Comparison of ENCODE assay signal across 12 cellular contexts in genomic region chr3:174330303-174330702, GRCh38.
DNase-seq lines count a peak whose midpoint lies in the region; ATAC-seq and TF ChIP-seq lines count a peak whose summit lies in the region.
"Had no signal": no experiment of that assay in that cellular context is flagged by ENCODE, and none has a peak within 500 bp of the region (broad histone marks: within the 10 kb centered on the region; RNA-seq: fewer than 3 reads in every experiment).

No MANE protein-coding gene starts in this region.

- H3K9me3 ChIP-seq in upper lobe of right lung, result no peaks in the 10 kb centered on the region
- H3K9me3 ChIP-seq: ovary had no signal

- ATAC-seq in upper lobe of right lung (peak; percentile 25), HG03045 (IDR thresholded peaks at IDR 0.05; ENCODE audit: unreplicated experiment) (no peak), HG02852 (IDR thresholded peaks at IDR 0.05; ENCODE audit: unreplicated experiment) (no peak)
- ATAC-seq: activated CD4-positive, CD25-positive, alpha-beta regulatory T cell treated with anti-CD3 and anti-CD28 coated beads, Interleukin-2, amount 50 U/mL, for 24 hours had no signal

- H3K27me3 ChIP-seq in upper lobe of right lung, result no peaks in the 10 kb centered on the region
- H3K27me3 ChIP-seq: ovary had no signal

- no peak overlapping the region for H3K4me3 ChIP-seq in upper lobe of right lung
- H3K4me3 ChIP-seq: lung, ovary had no signal

- peaks cover 3% of the 10 kb centered on the region for H3K4me1 ChIP-seq in upper lobe of right lung

- H3K27ac ChIP-seq in RWPE1, result no peak overlapping the region
- H3K27ac ChIP-seq in upper lobe of right lung, result no peak overlapping the region
- H3K27ac ChIP-seq: ovary had no signal

- TF ChIP-seq CTCF in RWPE1 (conservative IDR thresholded peaks at IDR 0.05; ENCODE audit: low read depth) (no peak), upper lobe of right lung (IDR thresholded peaks at IDR 0.05) (no peak)

- intact Hi-C loops in upper lobe of right lung (cut with DNase I), result no loop called here

- DNase-seq in DMS53 (lab: John Stamatoyannopoulos, UW) (peak; percentile 1), DMS53 treated with DMSO at 0.1 percent for 48 hours (lab: John Stamatoyannopoulos, UW; ENCODE audit: unreplicated experiment) (no peak), RWPE1 (ENCODE audit: low spot score) (peak; percentile 5), fibroblast of peridontal ligament (ENCODE audit: extremely low read depth) (peak; percentile 90), upper lobe of right lung (no peak), NCI-H1694 (lab: John Stamatoyannopoulos, UW) (no peak)
- DNase-seq: ovary; stimulated activated CD4-positive, alpha-beta T cell treated with anti-CD3 and anti-CD28 coated beads, Interleukin-4, amount 100 ng/mL, for 1 hour had no signal

- POLR2A ChIA-PET in RWPE1 (lab: Yijun Ruan, JAX; ENCODE audit: low non-redundant PET), result no interaction called here

- H3K36me3 ChIP-seq in upper lobe of right lung, result no peaks in the 10 kb centered on the region
- H3K36me3 ChIP-seq: ovary had no signal

- CTCF ChIA-PET in RWPE1 (lab: Yijun Ruan, JAX), result no interaction called here

Comparison
In these comparisons a context has a peak if more than half of its experiments do, and no peak if none do; other contexts are left out.
1. DNase-seq: peak in DMS53 (single experiment), RWPE1 (single experiment) and fibroblast of peridontal ligament (single experiment); none in DMS53 treated with DMSO at 0.1 percent for 48 hours (single experiment), upper lobe of right lung (single experiment) and NCI-H1694 (single experiment).